ENCODE assay signal across 22 cellular contexts in the genomic region with DNA sequence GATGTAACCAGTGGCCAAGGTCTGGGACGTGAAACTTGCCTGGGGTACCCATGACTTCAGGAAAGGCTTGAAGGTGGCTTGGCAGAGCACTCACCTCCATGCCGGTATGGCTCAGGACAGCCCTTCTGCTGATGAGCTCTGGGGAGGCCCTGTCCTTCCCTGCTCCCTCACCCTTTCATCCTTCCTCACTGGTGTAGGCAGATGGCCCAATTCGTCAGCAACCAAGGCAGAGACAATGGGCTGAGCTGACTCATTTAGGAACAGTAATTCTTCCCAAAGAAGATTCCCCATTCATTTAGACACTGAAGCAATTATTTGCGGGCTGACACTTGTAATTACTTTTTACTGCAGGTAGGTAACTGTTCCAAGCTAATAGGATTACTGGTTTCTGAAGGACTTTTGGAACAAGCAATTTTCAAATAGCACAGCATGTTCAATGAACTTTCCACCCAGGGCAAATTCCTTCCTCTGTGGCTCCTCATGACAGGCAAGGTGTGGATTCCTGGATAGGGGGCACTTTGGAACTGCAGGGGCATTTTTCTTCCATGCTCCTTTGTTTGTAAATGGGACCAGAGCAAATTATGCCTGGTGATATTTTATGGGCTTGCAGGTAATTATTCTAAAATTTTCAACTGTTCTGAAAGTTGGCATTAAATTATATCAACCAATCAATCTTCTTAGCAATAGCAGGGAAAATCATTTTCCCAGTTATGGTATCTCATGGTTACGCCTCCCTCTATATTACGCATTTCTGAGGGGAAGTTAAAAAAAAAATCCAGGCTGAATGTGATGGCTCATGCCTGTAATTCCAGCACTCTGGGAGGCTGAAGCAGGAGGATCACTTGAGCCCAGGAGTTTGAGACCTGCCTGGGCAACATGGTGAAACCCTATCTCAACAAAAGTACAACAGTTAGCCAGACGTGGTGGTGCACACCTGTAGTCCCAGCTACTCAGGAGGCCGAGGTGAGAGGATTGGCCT. TPM values are rescaled to one million over a fixed set of nuclear protein-coding genes. Genes with fewer than 3 reads are reported as not detected.
DNase-seq lines count a peak whose midpoint lies in the region; ATAC-seq, FAIRE-seq and TF ChIP-seq lines count a peak whose summit lies in the region.
"Had no signal": no experiment of that assay in that cellular context is flagged by ENCODE, and none has a peak within 500 bp of the region (broad histone marks: within the 10 kb centered on the region; RNA-seq: fewer than 3 reads in every experiment).

No MANE protein-coding gene starts in this region.

- H3K4me2 ChIP-seq in HepG2 (ENCODE audit: low read depth, low read length), result 0 out of 2 replicates have a peak overlapping the region, but pooled peaks have one; percentile 14

- no peaks in the 10 kb centered on the region for H3K36me3 Mint-ChIP-seq in HFFc6 (ENCODE audit: low read depth)
- H3K36me3 Mint-ChIP-seq: IgD-negative memory B cell had no signal

- no TSS peak for BruUV-seq in HepG2 (replicated peaks; lab: Mats Ljungman, UMichigan)

- CTCF ChIA-PET in HepG2 (lab: Yijun Ruan, JAX; ENCODE audit: low intra/inter-chr PET ratio, low total read pairs), result no interaction called here

- no peaks in the 10 kb centered on the region for H3K9me3 Mint-ChIP-seq in HFFc6
- H3K9me3 Mint-ChIP-seq: IgD-negative memory B cell had no signal

- POLR2A ChIA-PET in HepG2 (lab: Yijun Ruan, JAX), result no interaction called here

- DNase-seq in A172 (ENCODE audit: low spot score) (peak; percentile 31), HFFc6 (peak; percentile 3), dermis blood vessel endothelial cell (peak; percentile 23), HepG2 (ENCODE audit: low spot score) (peak; percentile 16), GM19240 (ENCODE audit: insufficient read length, low spot score) (no peak)
- DNase-seq: activated CD4-positive, alpha-beta T cell treated with anti-CD3 and anti-CD28 coated beads, Interleukin-2, amount 50 U/mL, for 1 hour; activated gamma-delta T cell; adrenal gland; esophagus squamous epithelium; lower lobe of right lung; NCI-H187; NCI-H510A treated with DMSO at 0.1 percent for 48 hours; ovary; Right ventricle myocardium superior; stimulated activated CD4-positive, alpha-beta T cell treated with anti-CD3 and anti-CD28 coated beads, Interleukin-2, amount 100 ng/mL, for 48 hours had no signal

- intact Hi-C loops in HepG2 (cut with micrococcal nuclease; ENCODE audit: unreplicated experiment), result no loop called here

- H3K4me1 ChIP-seq in HepG2 (ENCODE audit: insufficient read depth, low read length), result peaks cover 28% of the 10 kb centered on the region
- H3K4me1 ChIP-seq: adrenal gland, esophagus squamous epithelium, lower lobe of right lung had no signal

- H3K27ac Mint-ChIP-seq in HFFc6, result no peak overlapping the region

- H3K9ac ChIP-seq in HepG2 (ENCODE audit: insufficient read depth, low read depth, low read length), result no peak overlapping the region

- in situ Hi-C loops in HepG2 (cut with HindIII; ENCODE audit: extremely low pct_ligation_motif_present, low pct_unique_long_range_greater_than_20kb), result no loop called here

- H3K27me3 Mint-ChIP-seq in HFFc6 (ENCODE audit: insufficient read depth), result peaks cover 23% of the 10 kb centered on the region

- ATAC-seq in HepG2 (peak; percentile 73), HG02970 (IDR thresholded peaks at IDR 0.05; ENCODE audit: low FRiP score, unreplicated experiment) (no peak), HG03045 (IDR thresholded peaks at IDR 0.05; ENCODE audit: unreplicated experiment) (no peak), GM18868 (IDR thresholded peaks at IDR 0.05; ENCODE audit: unreplicated experiment) (no peak)
- ATAC-seq: lower lobe of right lung had no signal

- H3K79me2 ChIP-seq in HepG2 (ENCODE audit: insufficient read depth, low read length), result no peaks in the 10 kb centered on the region

- no peaks in the 10 kb centered on the region for H3K9me3 ChIP-seq in HepG2 (ENCODE audit: low read length)
- H3K9me3 ChIP-seq: adrenal gland, esophagus squamous epithelium, HAP-1, lower lobe of right lung, ovary had no signal

- no peak overlapping the region for H3K4me3 ChIP-seq in HepG2 (replicated peaks in 1 of 3; ENCODE audit: insufficient read depth in 1 of 3, low read depth in 2 of 3, low read length in 3 of 3)
- H3K4me3 ChIP-seq: adrenal gland, dorsolateral prefrontal cortex, esophagus squamous epithelium, HAP-1, lower lobe of right lung, ovary, skin epidermis had no signal

- no peak for FAIRE-seq in HepG2 (lab: Jason Lieb, UNC)

- no peak for TF ChIP-seq RAD21 in HepG2 (CRISPR knock-in tag; IDR thresholded peaks at IDR 0.05)

- peaks cover 8% of the 10 kb centered on the region; the same call in 1 of the 2 replicates for H3K4me1 Mint-ChIP-seq in HFFc6 (ENCODE audit: low read depth)
- H3K4me1 Mint-ChIP-seq: IgD-negative memory B cell had no signal

- TF ChIP-seq CTCF in HFFc6 (IDR thresholded peaks at IDR 0.05) (no peak), HepG2 (CRISPR knock-in tag; IDR thresholded peaks at IDR 0.05) (no peak)

- H3K27ac ChIP-seq in HepG2 (ENCODE audit: extremely low read length, insufficient read depth, low read length), result peak overlapping the region; percentile 8
- H3K27ac ChIP-seq: adrenal gland, esophagus squamous epithelium, lower lobe of right lung, ovary, skin epidermis had no signal

- no peaks in the 10 kb centered on the region for H3K36me3 ChIP-seq in HepG2 (replicated peaks in 1 of 2; ENCODE audit: control insufficient read depth in 1 of 2, insufficient read depth in 2 of 2, low read length in 2 of 2)
- H3K36me3 ChIP-seq: adrenal gland, esophagus squamous epithelium, HAP-1, lower lobe of right lung, ovary had no signal

- TF ChIP-seq POLR2A in HepG2 (IDR thresholded peaks at IDR 0.05; ENCODE audit: insufficient read depth in 1 of 2, low read depth in 2 of 2, low read length in 2 of 2), result no peak

- 26% methylated on average over 8 of the region's 8 CpGs for WGBS in HepG2 (ENCODE audit: low lambda C conversion rate)

- TF ChIP-seq EP300 in HepG2 (IDR thresholded peaks at IDR 0.05; ENCODE audit: low read depth in 2 of 2, low read length in 2 of 2) (no peak), HepG2 (CRISPR knock-in tag; IDR thresholded peaks at IDR 0.05; ENCODE audit: borderline replicate concordance) (no peak)

- no peak overlapping the region for H2AFZ ChIP-seq in HepG2 (ENCODE audit: low read length)

- no peaks in the 10 kb centered on the region for H3K27me3 ChIP-seq in HepG2 (ENCODE audit: control insufficient read depth in 1 of 2, insufficient read depth in 2 of 2, low read length in 2 of 2)
- H3K27me3 ChIP-seq: adrenal gland, dorsolateral prefrontal cortex, ovary had no signal

- H4K20me1 ChIP-seq in HepG2 (ENCODE audit: insufficient read depth, low read length), result no peaks in the 10 kb centered on the region

- H3K4me3 Mint-ChIP-seq in HFFc6, result no peak overlapping the region
- H3K4me3 Mint-ChIP-seq: IgD-negative memory B cell had no signal

RNA-seq across cellular contexts. Expression of a gene that starts 24.1 kb away (rescaled TPM):
- total RNA-seq in A172 (2014; rRNA removed; shearing (Covaris generic)), result 8.3 and 8.7 TPM in 2 replicates
- 10 to 100 TPM in 3 of 6 experiments, 1 to 10 TPM in 3; 7.9 to 12.1 (median 9.8) TPM for total RNA-seq in HFFc6 (2021; fragmentation: NEBNext Ultra II Directional; extraction: Animal tissue kit (Norgen Biotek cat#: 25700))
- total RNA-seq in dermis blood vessel endothelial cell (12.3 and 13.3 TPM in 2 replicates), HepG2 (2016; rRNA removed; fragmentation: Illumina TruSeq; extraction: Trizol) (12.5 and 16.9 TPM in 2 replicates)
- 2.5 and 3.0 TPM in 2 replicates for total RNA-seq in HepG2 (2016; cell fraction: cytosol; rRNA removed; fragmentation: Illumina TruSeq; extraction: Trizol; ENCODE audit: low read depth)
- total RNA-seq in HepG2 (2016; cell fraction: insoluble cytoplasmic fraction; rRNA removed; fragmentation: Illumina TruSeq; extraction: Trizol), result 14.5 and 15.2 TPM in 2 replicates
- total RNA-seq in HepG2 (2016; cell fraction: membrane; rRNA removed; fragmentation: Illumina TruSeq; extraction: Trizol), result 3.4 and 3.9 TPM in 2 replicates
- total RNA-seq in HepG2 (2016; cell fraction: nucleus; rRNA removed; fragmentation: Illumina TruSeq; extraction: Trizol), result 19.1 and 19.5 TPM in 2 replicates
- 5.6 TPM in 2 replicates for polyA plus RNA-seq in HepG2 (2011; rRNA removed)
- polyA plus RNA-seq in HepG2 (2011; cell fraction: cytosol; rRNA removed), result 4.7 and 5.4 TPM in 2 replicates
- polyA plus RNA-seq in HepG2 (2011; cell fraction: nucleus; rRNA removed), result 12.3 and 13.4 TPM in 2 replicates
- polyA plus RNA-seq in HepG2 (2012), result 5.2 and 6.2 TPM in 2 replicates
- polyA plus RNA-seq in HepG2 (2016; cell fraction: cytosol; fragmentation: Illumina TruSeq; extraction: Trizol; ENCODE audit: low read depth), result 0.38 and 0.41 TPM in 2 replicates
- 9.6 and 10.3 TPM in 2 replicates for polyA plus RNA-seq in HepG2 (2016; cell fraction: insoluble cytoplasmic fraction; fragmentation: Illumina TruSeq; extraction: Trizol; ENCODE audit: low read depth)
- polyA plus RNA-seq in HepG2 (2016; cell fraction: membrane; fragmentation: Illumina TruSeq; extraction: Trizol; ENCODE audit: low read depth), result 0.86 and 0.92 TPM in 2 replicates
- 14.5 and 18.6 TPM in 2 replicates for polyA plus RNA-seq in HepG2 (2016; cell fraction: nucleus; fragmentation: Illumina TruSeq; extraction: Trizol; ENCODE audit: insufficient read depth, low read depth)
- 9.4 and 26.4 TPM in 2 replicates for polyA minus RNA-seq in HepG2 (2011; rRNA and poly(A)+ RNA removed; ENCODE audit: low replicate concordance)
- polyA minus RNA-seq in HepG2 (2011; cell fraction: cytosol; rRNA and poly(A)+ RNA removed), result 3.1 and 3.3 TPM in 2 replicates
- polyA minus RNA-seq in HepG2 (2011; cell fraction: nucleus; rRNA and poly(A)+ RNA removed), result 24.8 and 25.6 TPM in 2 replicates

RNA-seq across cellular contexts. Expression of a gene that starts 41.0 kb away (rescaled TPM):
- 395 and 420 TPM in 2 replicates for total RNA-seq in A172 (2014; rRNA removed; shearing (Covaris generic))
- total RNA-seq in HFFc6 (2021; fragmentation: NEBNext Ultra II Directional; extraction: Animal tissue kit (Norgen Biotek cat#: 25700)), result 100 to 1,000 TPM; 333 to 429 (median 403) TPM
- total RNA-seq in dermis blood vessel endothelial cell, result 551 and 736 TPM in 2 replicates
- total RNA-seq in HepG2 (2016; rRNA removed; fragmentation: Illumina TruSeq; extraction: Trizol), result 238 and 346 TPM in 2 replicates
- 29.6 and 47.4 TPM in 2 replicates for total RNA-seq in HepG2 (2016; cell fraction: cytosol; rRNA removed; fragmentation: Illumina TruSeq; extraction: Trizol; ENCODE audit: low read depth)
- total RNA-seq in HepG2 (2016; cell fraction: insoluble cytoplasmic fraction; rRNA removed; fragmentation: Illumina TruSeq; extraction: Trizol), result 242 and 366 TPM in 2 replicates
- 98.2 and 111 TPM in 2 replicates for total RNA-seq in HepG2 (2016; cell fraction: membrane; rRNA removed; fragmentation: Illumina TruSeq; extraction: Trizol)
- total RNA-seq in HepG2 (2016; cell fraction: nucleus; rRNA removed; fragmentation: Illumina TruSeq; extraction: Trizol), result 91.7 and 108 TPM in 2 replicates
- 80.5 and 110 TPM in 2 replicates for polyA plus RNA-seq in HepG2 (2011; rRNA removed)
- polyA plus RNA-seq in HepG2 (2011; cell fraction: cytosol; rRNA removed), result 96.0 and 112 TPM in 2 replicates
- polyA plus RNA-seq in HepG2 (2011; cell fraction: nucleus; rRNA removed), result 50.1 and 52.3 TPM in 2 replicates
- polyA plus RNA-seq in HepG2 (2012), result 119 and 120 TPM in 2 replicates
- polyA plus RNA-seq in HepG2 (2016; cell fraction: cytosol; fragmentation: Illumina TruSeq; extraction: Trizol; ENCODE audit: low read depth), result 40.5 and 51.9 TPM in 2 replicates
- polyA plus RNA-seq in HepG2 (2016; cell fraction: insoluble cytoplasmic fraction; fragmentation: Illumina TruSeq; extraction: Trizol; ENCODE audit: low read depth), result 366 and 395 TPM in 2 replicates
- 92.6 and 101 TPM in 2 replicates for polyA plus RNA-seq in HepG2 (2016; cell fraction: membrane; fragmentation: Illumina TruSeq; extraction: Trizol; ENCODE audit: low read depth)
- polyA plus RNA-seq in HepG2 (2016; cell fraction: nucleus; fragmentation: Illumina TruSeq; extraction: Trizol; ENCODE audit: insufficient read depth, low read depth), result 160 and 164 TPM in 2 replicates
- 189 and 213 TPM in 2 replicates for polyA minus RNA-seq in HepG2 (2011; rRNA and poly(A)+ RNA removed; ENCODE audit: low replicate concordance)
- 93.2 and 109 TPM in 2 replicates for polyA minus RNA-seq in HepG2 (2011; cell fraction: cytosol; rRNA and poly(A)+ RNA removed)
- polyA minus RNA-seq in HepG2 (2011; cell fraction: nucleus; rRNA and poly(A)+ RNA removed), result 128 and 155 TPM in 2 replicates
